Comparison of ENCODE assay signal across 8 cellular contexts in the genomic region with DNA sequence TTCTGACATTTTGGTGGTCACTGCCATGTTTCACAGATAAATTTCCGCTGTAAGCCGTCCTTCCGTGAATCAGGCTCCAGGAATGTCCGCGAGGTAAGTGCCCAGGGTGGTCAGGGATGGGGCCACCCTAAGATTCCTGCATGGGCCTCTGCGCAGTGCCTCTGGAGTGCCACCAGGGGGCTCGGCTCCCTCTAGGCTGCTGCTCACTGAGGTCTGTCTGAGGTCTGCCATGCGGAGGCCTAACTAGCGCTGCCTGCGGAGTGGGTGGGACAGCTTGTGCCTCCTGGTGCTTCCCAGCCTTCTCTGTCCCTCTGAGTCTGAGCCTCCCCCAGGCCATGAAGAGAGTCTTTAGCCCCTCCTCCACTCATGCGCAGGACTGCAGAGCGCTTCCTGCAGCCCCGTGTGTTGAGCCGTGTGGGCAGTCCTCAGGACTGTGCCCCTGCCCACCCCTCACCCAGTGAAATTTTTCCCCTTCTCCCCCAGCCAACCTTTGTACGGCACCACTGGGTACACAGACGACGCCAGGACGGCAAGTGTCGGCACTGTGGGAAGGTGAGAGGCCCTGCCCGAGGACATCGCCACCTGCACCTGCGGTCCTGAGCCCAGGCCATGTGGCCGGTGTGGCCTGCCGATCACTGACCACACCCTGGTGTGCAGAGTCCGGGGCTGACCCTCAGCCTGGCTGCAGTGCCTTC. TPM values are rescaled to one million over a fixed set of nuclear protein-coding genes. Genes with fewer than 3 reads are reported as not detected.
DNase-seq lines count a peak whose midpoint lies in the region; ATAC-seq and TF ChIP-seq lines count a peak whose summit lies in the region.

No MANE protein-coding gene starts in this region.

- peak; percentile 65 for DNase-seq in DND-41
- peak; percentile 72 for DNase-seq in H4 (ENCODE audit: low spot score)
- peak; percentile 39 for DNase-seq in NCI-H2107 (lab: John Stamatoyannopoulos, UW)
- DNase-seq in activated CD4-positive, alpha-beta T cell treated with anti-CD3 and anti-CD28 coated beads, Interleukin-2, amount 10 ng/mL, durations not matched to agents 24 days and 14 days: peak; percentile 87
- peak; percentile 95 for DNase-seq in endodermal cell
- no peak for DNase-seq in natural killer cell
- no peak for DNase-seq in NCI-H187 (lab: John Stamatoyannopoulos, UW)
- DNase-seq in KG1 (lab: John Stamatoyannopoulos, UW): no peak

- intact Hi-C loops in activated CD4-positive, alpha-beta T cell treated with anti-CD3 and anti-CD28 coated beads, Interleukin-2, amount 10 ng/mL, durations not matched to agents 24 days and 14 days (cut with micrococcal nuclease): loop anchor here (1.0 to 5.0 kb wide), 2 partner anchors 132 to 169 kb away; no protein-coding TSS in a partner anchor
- intact Hi-C loops in natural killer cell (cut with micrococcal nuclease): no loop called here

- H3K9ac ChIP-seq in DND-41 (ENCODE audit: low read depth, low read length) (no peak overlapping the region), endodermal cell (ENCODE audit: extremely low read depth, low read length, poor library complexity, severe bottlenecking) (no peak overlapping the region)

- H3K9me3 ChIP-seq in DND-41 (ENCODE audit: insufficient read depth, low read length, severe bottlenecking): no peaks in the 10 kb centered on the region
- no peaks in the 10 kb centered on the region for H3K9me3 ChIP-seq in endodermal cell (ENCODE audit: control insufficient read depth, low read length)

- H3K4me1 Mint-ChIP-seq in activated CD4-positive, alpha-beta T cell treated with anti-CD3 and anti-CD28 coated beads, Interleukin-2, amount 10 ng/mL, durations not matched to agents 24 days and 14 days: peaks cover 11% of the 10 kb centered on the region
- H3K4me1 Mint-ChIP-seq in endodermal cell (peaks cover 7% of the 10 kb centered on the region), natural killer cell (peaks cover 12 to 41% of the 10 kb centered on the region in 2 donors)

- H3K4me3 ChIP-seq in DND-41 (ENCODE audit: low read depth in 1 of 2, low read length in 2 of 2) (no peak overlapping the region), endodermal cell (ENCODE audit: low read length) (no peak overlapping the region)

- H3K36me3 ChIP-seq in DND-41 (ENCODE audit: insufficient read depth, low read length): peaks cover 85% of the 10 kb centered on the region
- H3K36me3 ChIP-seq in endodermal cell (ENCODE audit: control insufficient read depth, insufficient read depth, low read length): peaks cover 22% of the 10 kb centered on the region

- H3K27me3 ChIP-seq in DND-41 (ENCODE audit: insufficient read depth, low read length, poor library complexity) (no peaks in the 10 kb centered on the region), endodermal cell (ENCODE audit: control insufficient read depth, insufficient read depth, low read length, poor library complexity, severe bottlenecking) (no peaks in the 10 kb centered on the region)

- no peaks in the 10 kb centered on the region for H3K9me3 Mint-ChIP-seq in activated CD4-positive, alpha-beta T cell treated with anti-CD3 and anti-CD28 coated beads, Interleukin-2, amount 10 ng/mL, durations not matched to agents 24 days and 14 days
- no peaks in the 10 kb centered on the region for H3K9me3 Mint-ChIP-seq in endodermal cell
- no peaks in the 10 kb centered on the region for H3K9me3 Mint-ChIP-seq in natural killer cell

- H3K36me3 Mint-ChIP-seq in activated CD4-positive, alpha-beta T cell treated with anti-CD3 and anti-CD28 coated beads, Interleukin-2, amount 10 ng/mL, durations not matched to agents 24 days and 14 days (ENCODE audit: low read depth): peaks cover 32% of the 10 kb centered on the region
- H3K36me3 Mint-ChIP-seq in endodermal cell (ENCODE audit: low read depth) (peaks cover 17% of the 10 kb centered on the region), natural killer cell (no peaks in the 10 kb centered on the region)

- no peak overlapping the region for H3K4me2 ChIP-seq in DND-41 (ENCODE audit: insufficient read depth, low read length)

- no peaks in the 10 kb centered on the region for H3K27me3 Mint-ChIP-seq in activated CD4-positive, alpha-beta T cell treated with anti-CD3 and anti-CD28 coated beads, Interleukin-2, amount 10 ng/mL, durations not matched to agents 24 days and 14 days
- H3K27me3 Mint-ChIP-seq in endodermal cell (ENCODE audit: insufficient read depth) (no peaks in the 10 kb centered on the region), natural killer cell (ENCODE audit: low read depth in 2 of 2) (no peaks in the 10 kb centered on the region)

- peak overlapping the region; percentile 44; the same call in 1 of the 2 replicates for H3K27ac ChIP-seq in DND-41 (ENCODE audit: low read length)
- no peak overlapping the region for H3K27ac ChIP-seq in endodermal cell (ENCODE audit: low read depth, low read length)

- TF ChIP-seq CTCF in DND-41 (IDR thresholded peaks at IDR 0.05; ENCODE audit: borderline replicate concordance, extremely low read depth, low read length, poor library complexity, severe bottlenecking): peak; percentile 90
- TF ChIP-seq CTCF in endodermal cell (conservative IDR thresholded peaks at IDR 0.05): peak; percentile 95
- peak; percentile 76 for TF ChIP-seq CTCF in natural killer cell (IDR thresholded peaks at IDR 0.05)

- H2AFZ ChIP-seq in DND-41 (ENCODE audit: low read depth, low read length): no peak overlapping the region

- WGBS in endodermal cell (ENCODE audit: insufficient coverage in 1 of 2, insufficient read length in 1 of 2), 2 experiments: 68 to 72% methylated on average over 10 to 25 of the region's 25 CpGs

- ATAC-seq in DND-41 (ENCODE audit: insufficient read depth, low read depth) (peak; percentile 77), natural killer cell (peak; percentile 63 to 70 (median 70))

- H3K27ac Mint-ChIP-seq in activated CD4-positive, alpha-beta T cell treated with anti-CD3 and anti-CD28 coated beads, Interleukin-2, amount 10 ng/mL, durations not matched to agents 24 days and 14 days: no peak overlapping the region
- H3K27ac Mint-ChIP-seq in endodermal cell (peak overlapping the region; percentile 77), natural killer cell (peak overlapping the region in 1 of 2 donors; percentile 29)

- no peaks in the 10 kb centered on the region for H3K4me1 ChIP-seq in DND-41 (ENCODE audit: insufficient read depth, low read length)
- no peaks in the 10 kb centered on the region for H3K4me1 ChIP-seq in endodermal cell (ENCODE audit: control insufficient read depth, insufficient read depth, low read length)

- peaks cover 49% of the 10 kb centered on the region for H4K20me1 ChIP-seq in DND-41 (ENCODE audit: insufficient read depth, low read length)

- no peak overlapping the region for H3K4me3 Mint-ChIP-seq in activated CD4-positive, alpha-beta T cell treated with anti-CD3 and anti-CD28 coated beads, Interleukin-2, amount 10 ng/mL, durations not matched to agents 24 days and 14 days
- H3K4me3 Mint-ChIP-seq in endodermal cell (no peak overlapping the region), natural killer cell (no peak overlapping the region)

- peaks cover 47% of the 10 kb centered on the region for H3K79me2 ChIP-seq in DND-41 (ENCODE audit: insufficient read depth, low read length)

RNA-seq across cellular contexts. Expression of a gene that starts 11.9 kb away (rescaled TPM):
- total RNA-seq in H4 (2014; rRNA removed; shearing (Covaris generic)): 563 and 646 TPM in 2 replicates
- 5.4 and 7.1 TPM in 2 replicates for total RNA-seq in activated CD4-positive, alpha-beta T cell treated with anti-CD3 and anti-CD28 coated beads, Interleukin-2, amount 10 ng/mL, durations not matched to agents 24 days and 14 days
- total RNA-seq in endodermal cell (1,000 to 10,000 TPM in 1 of 2 donors, 100 to 1,000 TPM in 1; 644 to 1,502 TPM), natural killer cell (10 to 100 TPM in 1 of 3 donors, 1 to 10 TPM in 2; 4.5 to 10.6 (median 6.3) TPM)
- 1,103 TPM for polyA plus RNA-seq in endodermal cell (2013, experiment 1 of 2)
- 1,014 TPM for polyA plus RNA-seq in endodermal cell (2013, experiment 2 of 2)

RNA-seq across cellular contexts. Expression of a gene that starts 22.0 kb away (rescaled TPM):
- 0.33 and 0.48 TPM in 2 replicates for total RNA-seq in H4 (2014; rRNA removed; shearing (Covaris generic))
- total RNA-seq in activated CD4-positive, alpha-beta T cell treated with anti-CD3 and anti-CD28 coated beads, Interleukin-2, amount 10 ng/mL, durations not matched to agents 24 days and 14 days: 0.80 and 0.84 TPM in 2 replicates
- under 1 TPM in 1 of 2 donors, not detected in 1; 0.46 TPM for total RNA-seq in endodermal cell
- polyA plus RNA-seq in endodermal cell (2013, experiment 1 of 2): 0.28 TPM
- polyA plus RNA-seq in endodermal cell (2013, experiment 2 of 2): 0.25 TPM
- 1 to 10 TPM; 2.2 to 6.5 (median 3.7) TPM for total RNA-seq in natural killer cell

RNA-seq across cellular contexts. Expression of a gene that starts 22.3 kb away (rescaled TPM):
- 25.3 and 38.9 TPM in 2 replicates for total RNA-seq in H4 (2014; rRNA removed; shearing (Covaris generic))
- total RNA-seq in activated CD4-positive, alpha-beta T cell treated with anti-CD3 and anti-CD28 coated beads, Interleukin-2, amount 10 ng/mL, durations not matched to agents 24 days and 14 days: 87.4 and 94.7 TPM in 2 replicates
- total RNA-seq in endodermal cell (10 to 100 TPM; 49.6 to 57.3 TPM), natural killer cell (100 to 1,000 TPM; 307 to 377 (median 350) TPM)
- polyA plus RNA-seq in endodermal cell (2013, experiment 1 of 2): 40.7 TPM
- 38.7 TPM for polyA plus RNA-seq in endodermal cell (2013, experiment 2 of 2)

Comparison
In these comparisons a context has a peak if more than half of its experiments do, and no peak if none do; other contexts are left out.
1. DNase-seq: peak in DND-41 (single experiment), H4 (single experiment), NCI-H2107 (single experiment), activated CD4-positive, alpha-beta T cell treated with anti-CD3 and anti-CD28 coated beads, Interleukin-2, amount 10 ng/mL, durations not matched to agents 24 days and 14 days (single experiment) and endodermal cell (single experiment); none in natural killer cell (single experiment), NCI-H187 (0 of 2) and KG1 (single experiment).
2. RNA of a gene that starts 11.9 kb away (total RNA-seq): 644 to 1,502 TPM in endodermal cell and 563 to 646 TPM in H4; 4.5 to 10.6 TPM in natural killer cell and 5.4 to 7.1 TPM in activated CD4-positive, alpha-beta T cell treated with anti-CD3 and anti-CD28 coated beads, Interleukin-2, amount 10 ng/mL, durations not matched to agents 24 days and 14 days; every median in the first group is over 10 times any median in the second.
3. Peak in every context shown above with its lines, with median percentiles within 50 percentile points of each other: CTCF ChIP-seq.